In genomic region chr6:88989215-88989614, GRCh38 we compare ENCODE assay signal across 16 cellular contexts. TPM values are rescaled to one million over a fixed set of nuclear protein-coding genes. Genes with fewer than 3 reads are reported as not detected.
A peak's percentile ranks its signal among the peaks of the same experiment; 100 is the strongest.
DNase-seq lines count a peak whose midpoint lies in the region; ATAC-seq and TF ChIP-seq lines count a peak whose summit lies in the region.
"Had no signal": no experiment of that assay in that cellular context is flagged by ENCODE, and none has a peak within 500 bp of the region (broad histone marks: within the 10 kb centered on the region; RNA-seq: fewer than 3 reads in every experiment).

No MANE protein-coding gene starts in this region.

- H3K79me2 ChIP-seq in ACC112 (ENCODE audit: control insufficient read depth, insufficient read depth, low read length, unreplicated experiment): no peaks in the 10 kb centered on the region

- H3K9me3 ChIP-seq in body of pancreas: no peaks in the 10 kb centered on the region
- H3K9me3 ChIP-seq: HAP-1 had no signal

- no peaks in the 10 kb centered on the region for H3K36me3 Mint-ChIP-seq in glutamatergic neuron (ENCODE audit: unreplicated experiment)

- H3K36me3 ChIP-seq in ACC112 (ENCODE audit: insufficient read depth, low read length) (no peaks in the 10 kb centered on the region), body of pancreas (replicated peaks in 1 of 2; ENCODE audit: insufficient read depth in 1 of 2, low read depth in 2 of 2) (no peaks in the 10 kb centered on the region)
- H3K36me3 ChIP-seq: HAP-1, WERI-Rb-1 had no signal

- H3K27ac ChIP-seq in ACC112 (ENCODE audit: low read depth, low read length) (no peak overlapping the region), body of pancreas (peak overlapping the region in 2 of 4 donors; percentile 15 to 34)
- H3K27ac ChIP-seq: WERI-Rb-1 had no signal

- H3K27me3 ChIP-seq in ACC112 (ENCODE audit: insufficient read depth, low read length) (no peaks in the 10 kb centered on the region), body of pancreas (no peaks in the 10 kb centered on the region)

- no peak overlapping the region for H3K4me3 ChIP-seq in ACC112 (ENCODE audit: low read depth, low read length)
- H3K4me3 ChIP-seq in HFF-Myc (replicated peaks; ENCODE audit: low read depth, low read length): no peak overlapping the region
- no peak overlapping the region for H3K4me3 ChIP-seq in body of pancreas
- H3K4me3 ChIP-seq: HAP-1 had no signal

- no peaks in the 10 kb centered on the region for H3K27me3 Mint-ChIP-seq in glutamatergic neuron (ENCODE audit: unreplicated experiment)

- peak overlapping the region; percentile 14 for H2AFZ ChIP-seq in ACC112 (ENCODE audit: low read length, unreplicated experiment)

- no peaks in the 10 kb centered on the region for H3K4me1 Mint-ChIP-seq in glutamatergic neuron (ENCODE audit: low read depth, unreplicated experiment)

- WGBS in body of pancreas, 2 donors: 8 to 36% methylated on average over 1 of the region's 1 CpG

- H3K27ac Mint-ChIP-seq in glutamatergic neuron (ENCODE audit: unreplicated experiment): no peak overlapping the region

- TF ChIP-seq POLR2A in body of pancreas (IDR thresholded peaks at IDR 0.05): no peak

- H3K4me1 ChIP-seq in ACC112 (ENCODE audit: control insufficient read depth, insufficient read depth, low read length, unreplicated experiment): peaks cover 14% of the 10 kb centered on the region
- H3K4me1 ChIP-seq in body of pancreas: peaks cover 7% of the 10 kb centered on the region
- H3K4me1 ChIP-seq: HAP-1 had no signal

- H3K9me3 Mint-ChIP-seq in glutamatergic neuron (ENCODE audit: unreplicated experiment): no peaks in the 10 kb centered on the region

- H3K4me3 Mint-ChIP-seq in glutamatergic neuron (ENCODE audit: unreplicated experiment): no peak overlapping the region

- intact Hi-C loops in body of pancreas (cut with DNase I): loop anchor here (10.0 kb wide), 1 partner anchor 626 kb away; no protein-coding TSS in a partner anchor

- peak; percentile 27 for DNase-seq in HFF-Myc (ENCODE audit: extremely low read depth, low read depth)
- peak; percentile 43 to 83 (median 60) for DNase-seq in body of pancreas
- DNase-seq in iris pigment epithelial cell (ENCODE audit: low read depth): peak; percentile 88
- no peak for DNase-seq in NCI-H526 (lab: John Stamatoyannopoulos, UW)
- DNase-seq in NAMALWA (ENCODE audit: low spot score): no peak
- no peak for DNase-seq in glutamatergic neuron
- DNase-seq: COR-L47, islet precursor cell, mesenchymal stem cell, right cardiac atrium, RPMI8226, T-helper 1 cell, WERI-Rb-1 had no signal

- ATAC-seq in body of pancreas (peak; percentile 96), GM18502 (IDR thresholded peaks at IDR 0.05; ENCODE audit: poor library complexity, unreplicated experiment) (no peak)

- no peak for TF ChIP-seq CTCF in HFF-Myc (IDR thresholded peaks at IDR 0.05; ENCODE audit: low read depth, low read length, missing control alignments)
- no peak for TF ChIP-seq CTCF in body of pancreas (IDR thresholded peaks at IDR 0.05)
- no peak for TF ChIP-seq CTCF in glutamatergic neuron (IDR thresholded peaks at IDR 0.05; ENCODE audit: partially characterized antibody, unreplicated experiment)

RNA-seq across cellular contexts. Expression of gene RNGTT, which starts 25.8 kb away (rescaled TPM):
- total RNA-seq in body of pancreas: 10 to 100 TPM in 1 of 2 donors, 1 to 10 TPM in 1; 9.9 to 15.2 TPM
- 23.9 TPM for total RNA-seq in glutamatergic neuron (ENCODE audit: unreplicated experiment)

Comparison
In these comparisons a context has a peak if more than half of its experiments do, and no peak if none do; other contexts are left out.
1. DNase-seq: peak in HFF-Myc (single experiment), body of pancreas (4 of 4) and iris pigment epithelial cell (single experiment); none in NCI-H526 (0 of 2), NAMALWA (single experiment) and glutamatergic neuron (single experiment).